20 cellular contexts compared by ENCODE assay signal in the genomic region with DNA sequence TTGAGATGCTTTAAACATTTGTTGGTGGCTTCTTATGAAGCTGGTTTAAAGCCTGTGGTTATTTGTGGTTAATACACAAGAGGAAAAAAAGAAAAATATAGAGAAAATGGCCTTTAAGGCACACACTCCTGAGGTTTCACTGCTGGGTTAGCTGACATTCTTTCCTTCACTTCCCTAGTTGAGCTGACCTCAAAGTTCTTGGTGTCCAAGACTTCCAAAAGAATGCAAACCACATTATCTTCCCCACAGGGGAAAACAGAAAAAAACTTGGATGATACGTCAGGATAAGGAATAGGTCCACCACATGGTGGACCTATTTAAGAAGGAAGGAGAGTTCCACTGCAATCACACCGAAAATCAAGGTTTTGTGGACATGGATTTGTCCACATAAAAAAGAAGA.
DNase-seq lines count a peak whose midpoint lies in the region; FAIRE-seq and TF ChIP-seq lines count a peak whose summit lies in the region.
"Had no signal": no experiment of that assay in that cellular context is flagged by ENCODE, and none has a peak within 500 bp of the region (broad histone marks: within the 10 kb centered on the region; RNA-seq: fewer than 3 reads in every experiment).

No MANE protein-coding gene starts in this region.

- no peak overlapping the region for H2AFZ ChIP-seq in astrocyte (ENCODE audit: low read depth, low read length)
- H2AFZ ChIP-seq: PC-9 had no signal

- no peaks in the 10 kb centered on the region for H3K4me1 ChIP-seq in astrocyte (ENCODE audit: insufficient read depth, low read length)
- H3K4me1 ChIP-seq: BLaER1, HAP-1 had no signal

- no peaks in the 10 kb centered on the region for H3K79me2 ChIP-seq in astrocyte (ENCODE audit: insufficient read depth, low read length)

- H3K27me3 Mint-ChIP-seq in astrocyte (ENCODE audit: low read depth, unreplicated experiment), result no peaks in the 10 kb centered on the region
- H3K27me3 Mint-ChIP-seq: CD4-positive, alpha-beta memory T cell had no signal

- no peaks in the 10 kb centered on the region for H3K9me3 ChIP-seq in astrocyte (ENCODE audit: insufficient read depth, low read depth, low read length)
- H3K9me3 ChIP-seq: BLaER1, HAP-1 had no signal

- H4K20me1 ChIP-seq in astrocyte (ENCODE audit: insufficient read depth, low read length), result no peaks in the 10 kb centered on the region
- H4K20me1 ChIP-seq: BLaER1 had no signal

- H3K36me3 Mint-ChIP-seq in astrocyte (ENCODE audit: low read depth, unreplicated experiment), result no peaks in the 10 kb centered on the region
- H3K36me3 Mint-ChIP-seq: CD4-positive, alpha-beta memory T cell had no signal

- H3K27me3 ChIP-seq in astrocyte (ENCODE audit: insufficient read depth, low read length), result no peaks in the 10 kb centered on the region
- H3K27me3 ChIP-seq: BLaER1 had no signal

- no peak overlapping the region for H3K4me3 Mint-ChIP-seq in astrocyte (ENCODE audit: unreplicated experiment)
- H3K4me3 Mint-ChIP-seq: CD4-positive, alpha-beta memory T cell had no signal

- H3K4me3 ChIP-seq in AG10803 (ENCODE audit: low read length) (no peak overlapping the region), astrocyte (ENCODE audit: insufficient read depth, low read depth, low read length) (no peak overlapping the region)
- H3K4me3 ChIP-seq: BLaER1, HAP-1, PC-9 had no signal

- peaks cover 10% of the 10 kb centered on the region for H3K4me1 Mint-ChIP-seq in astrocyte (ENCODE audit: low read depth, unreplicated experiment)
- H3K4me1 Mint-ChIP-seq: CD4-positive, alpha-beta memory T cell had no signal

- no peak overlapping the region for H3K4me2 ChIP-seq in astrocyte (ENCODE audit: low read length)
- H3K4me2 ChIP-seq: BLaER1, PC-9 had no signal

- no peak overlapping the region for H3K9ac ChIP-seq in astrocyte (ENCODE audit: low read length)
- H3K9ac ChIP-seq: BLaER1 had no signal

- DNase-seq in AG10803 (ENCODE audit: low read depth) (peak; percentile 63), H4 (ENCODE audit: low spot score) (peak; percentile 73), astrocyte (ENCODE audit: low read depth) (peak; percentile 88), kidney tubule cell (ENCODE audit: low spot score) (peak; percentile 42), NCI-H345 (lab: John Stamatoyannopoulos, UW) (no peak), HPDE6-E6E7 (ENCODE audit: extremely low spot score) (no peak), NCI-H524 treated with DMSO at 0.1 percent for 48 hours (lab: John Stamatoyannopoulos, UW) (no peak), SIG-M5 (lab: John Stamatoyannopoulos, UW) (no peak)
- DNase-seq: 8988T; CD4-positive, alpha-beta memory T cell; KBM-7; NCI-H1417 treated with DMSO at 0.1 percent for 48 hours; NCI-H187 treated with DMSO at 0.1 percent for 48 hours; NCI-H2227 treated with DMSO at 0.1 percent for 48 hours; NCI-H526; PC-9; SW 1271 had no signal

- H3K36me3 ChIP-seq in astrocyte (ENCODE audit: insufficient read depth, low read length), result no peaks in the 10 kb centered on the region
- H3K36me3 ChIP-seq: BLaER1, HAP-1 had no signal

- H3K27ac ChIP-seq in astrocyte (ENCODE audit: low read depth, low read length), result no peak overlapping the region
- H3K27ac ChIP-seq: BLaER1, PC-9 had no signal

- H3K27ac Mint-ChIP-seq in astrocyte (ENCODE audit: unreplicated experiment), result peak overlapping the region; percentile 3
- H3K27ac Mint-ChIP-seq: CD4-positive, alpha-beta memory T cell had no signal

- H3K9me3 Mint-ChIP-seq in astrocyte (ENCODE audit: unreplicated experiment), result no peaks in the 10 kb centered on the region

- TF ChIP-seq CTCF in AG10803 (conservative IDR thresholded peaks at IDR 0.05; ENCODE audit: low read length), result no peak
- TF ChIP-seq CTCF in astrocyte (IDR thresholded peaks at IDR 0.05; ENCODE audit: insufficient read depth, low read depth, low read length), result no peak

- FAIRE-seq in astrocyte (lab: Jason Lieb, UNC), result no peak
- FAIRE-seq: HepG2 had no signal

Comparison
In these comparisons a context has a peak if more than half of its experiments do, and no peak if none do; other contexts are left out.
1. DNase-seq: peak in AG10803 (single experiment), H4 (single experiment), astrocyte (single experiment) and kidney tubule cell (single experiment); none in NCI-H345 (single experiment), HPDE6-E6E7 (single experiment), NCI-H524 treated with DMSO at 0.1 percent for 48 hours (single experiment) and SIG-M5 (single experiment).